ENCODE assay signal across 8 cellular contexts in the genomic region with DNA sequence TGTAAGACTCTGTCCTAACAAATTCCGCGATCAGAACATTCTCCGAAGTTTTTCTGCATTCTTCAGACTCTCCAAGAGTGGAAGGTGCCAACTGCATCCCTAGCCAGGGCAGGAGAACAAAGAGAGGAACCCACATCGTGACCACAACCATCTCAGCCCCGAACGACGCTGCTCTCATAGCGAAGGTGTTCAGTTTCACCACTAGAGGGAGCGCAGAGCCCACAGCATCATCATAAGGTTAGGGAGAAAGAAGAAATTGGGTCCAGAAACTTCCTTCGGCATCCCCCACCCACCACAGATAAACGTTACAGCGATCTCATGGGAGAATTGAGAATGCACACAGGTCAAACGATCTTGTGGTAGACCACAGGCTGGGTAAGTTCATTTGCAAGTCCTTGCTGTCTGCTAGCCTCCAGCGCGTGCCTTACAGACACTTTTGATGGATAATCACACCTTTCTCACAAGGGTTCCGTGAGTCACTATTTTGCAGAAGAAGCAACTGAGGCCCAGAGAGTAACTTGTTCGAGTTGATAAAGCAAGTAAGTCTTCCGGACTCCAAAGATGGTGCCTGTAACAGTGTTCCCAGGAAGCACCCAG. TPM values are rescaled to one million over a fixed set of nuclear protein-coding genes. Genes with fewer than 3 reads are reported as not detected.
DNase-seq lines count a peak whose midpoint lies in the region; ATAC-seq and TF ChIP-seq lines count a peak whose summit lies in the region.

No MANE protein-coding gene starts in this region.

- CTCF ChIA-PET in activated CD4-positive, alpha-beta T cell treated with anti-CD3 and anti-CD28 coated beads, Interleukin-2, amount 10 ng/mL, durations not matched to agents 7 days and 5 days (lab: Charles Lee), result no interaction called here

- no peak overlapping the region for H3K4me3 Mint-ChIP-seq in activated CD4-positive, alpha-beta T cell treated with anti-CD3 and anti-CD28 coated beads, Interleukin-2, amount 10 ng/mL, durations not matched to agents 7 days and 5 days

- H3K9me3 ChIP-seq in right lobe of liver, result no peaks in the 10 kb centered on the region

- intact Hi-C loops in right lobe of liver (cut with DNase I), result no loop called here

- H3K4me1 ChIP-seq in right lobe of liver, result no peaks in the 10 kb centered on the region

- H3K36me3 ChIP-seq in right lobe of liver, result no peaks in the 10 kb centered on the region

- 17% methylated on average over 11 of the region's 18 CpGs for WGBS in right lobe of liver (ENCODE audit: insufficient coverage, low coverage, low lambda C conversion rate, missing lambda C conversion rate)

- ATAC-seq in HG03159 (IDR thresholded peaks at IDR 0.05; ENCODE audit: unreplicated experiment), result peak; percentile 72
- peak; percentile 88 to 93 (median 90) for ATAC-seq in right lobe of liver
- ATAC-seq in HG02870 (IDR thresholded peaks at IDR 0.05; ENCODE audit: unreplicated experiment), result no peak

- no peaks in the 10 kb centered on the region for H3K36me3 Mint-ChIP-seq in activated CD4-positive, alpha-beta T cell treated with anti-CD3 and anti-CD28 coated beads, Interleukin-2, amount 10 ng/mL, durations not matched to agents 7 days and 5 days (ENCODE audit: low read depth)

- H3K4me1 Mint-ChIP-seq in activated CD4-positive, alpha-beta T cell treated with anti-CD3 and anti-CD28 coated beads, Interleukin-2, amount 10 ng/mL, durations not matched to agents 7 days and 5 days, result peaks cover 4% of the 10 kb centered on the region

- no peak for TF ChIP-seq POLR2A in right lobe of liver (IDR thresholded peaks at IDR 0.05)

- no peak overlapping the region for H3K4me3 ChIP-seq in right lobe of liver

- no peak overlapping the region for H3K27ac Mint-ChIP-seq in activated CD4-positive, alpha-beta T cell treated with anti-CD3 and anti-CD28 coated beads, Interleukin-2, amount 10 ng/mL, durations not matched to agents 7 days and 5 days

- H3K27ac ChIP-seq in right lobe of liver, result no peak overlapping the region

- peak; percentile 90 to 95 (median 92) for TF ChIP-seq CTCF in right lobe of liver (IDR thresholded peaks at IDR 0.05)

- DNase-seq in DMS79 (lab: John Stamatoyannopoulos, UW) (peak; percentile 43), NCI-H510A treated with DMSO at 0.1 percent for 48 hours (lab: John Stamatoyannopoulos, UW) (peak; percentile 91), dedifferentiated amniotic fluid mesenchymal stem cell (ENCODE audit: extremely low spot score) (peak; percentile 80), right lobe of liver (peak; percentile 57 to 69 (median 63))
- peak; percentile 69 for DNase-seq in activated CD4-positive, alpha-beta T cell treated with anti-CD3 and anti-CD28 coated beads, Interleukin-2, amount 10 ng/mL, durations not matched to agents 7 days and 5 days
- peak; percentile 12 for DNase-seq in stimulated activated CD8-positive, alpha-beta memory T cell treated with anti-CD3 and anti-CD28 coated beads, Interleukin-12 subunit alpha, Interleukin-12 subunit beta, amount 100 ng/mL, for 4 hours (ENCODE audit: low read depth)

- POLR2A ChIA-PET in activated CD4-positive, alpha-beta T cell treated with anti-CD3 and anti-CD28 coated beads, Interleukin-2, amount 10 ng/mL, durations not matched to agents 7 days and 5 days (lab: Charles Lee), result no interaction called here

- H3K27me3 ChIP-seq in right lobe of liver, result no peaks in the 10 kb centered on the region

- peaks cover 20% of the 10 kb centered on the region for H3K27me3 Mint-ChIP-seq in activated CD4-positive, alpha-beta T cell treated with anti-CD3 and anti-CD28 coated beads, Interleukin-2, amount 10 ng/mL, durations not matched to agents 7 days and 5 days

- peaks cover 2% of the 10 kb centered on the region for H3K9me3 Mint-ChIP-seq in activated CD4-positive, alpha-beta T cell treated with anti-CD3 and anti-CD28 coated beads, Interleukin-2, amount 10 ng/mL, durations not matched to agents 7 days and 5 days

RNA-seq across cellular contexts. Expression of gene ARL4C, which starts 53.7 kb away (rescaled TPM):
- 100 to 1,000 TPM; 292 to 300 TPM for total RNA-seq in activated CD4-positive, alpha-beta T cell treated with anti-CD3 and anti-CD28 coated beads, Interleukin-2, amount 10 ng/mL, durations not matched to agents 7 days and 5 days
- 1 to 10 TPM; 1.4 to 9.4 (median 2.5) TPM for total RNA-seq in right lobe of liver

Comparison
In these comparisons a context has a peak if more than half of its experiments do, and no peak if none do; other contexts are left out.
1. DNase-seq: peak in every context shown above with its lines; median percentile 91 in NCI-H510A treated with DMSO at 0.1 percent for 48 hours; 80 in dedifferentiated amniotic fluid mesenchymal stem cell; 69 in activated CD4-positive, alpha-beta T cell treated with anti-CD3 and anti-CD28 coated beads, Interleukin-2, amount 10 ng/mL, durations not matched to agents 7 days and 5 days; 63 in right lobe of liver; 43 in DMS79; 12 in stimulated activated CD8-positive, alpha-beta memory T cell treated with anti-CD3 and anti-CD28 coated beads, Interleukin-12 subunit alpha, Interleukin-12 subunit beta, amount 100 ng/mL, for 4 hours.
2. RNA of gene ARL4C, which starts 53.7 kb away (total RNA-seq): 292 to 300 TPM in activated CD4-positive, alpha-beta T cell treated with anti-CD3 and anti-CD28 coated beads, Interleukin-2, amount 10 ng/mL, durations not matched to agents 7 days and 5 days; 1.4 to 9.4 TPM in right lobe of liver; every median in the first group is over 10 times any median in the second.